Comparison of ENCODE assay signal across 1 cellular context in the genomic region with DNA sequence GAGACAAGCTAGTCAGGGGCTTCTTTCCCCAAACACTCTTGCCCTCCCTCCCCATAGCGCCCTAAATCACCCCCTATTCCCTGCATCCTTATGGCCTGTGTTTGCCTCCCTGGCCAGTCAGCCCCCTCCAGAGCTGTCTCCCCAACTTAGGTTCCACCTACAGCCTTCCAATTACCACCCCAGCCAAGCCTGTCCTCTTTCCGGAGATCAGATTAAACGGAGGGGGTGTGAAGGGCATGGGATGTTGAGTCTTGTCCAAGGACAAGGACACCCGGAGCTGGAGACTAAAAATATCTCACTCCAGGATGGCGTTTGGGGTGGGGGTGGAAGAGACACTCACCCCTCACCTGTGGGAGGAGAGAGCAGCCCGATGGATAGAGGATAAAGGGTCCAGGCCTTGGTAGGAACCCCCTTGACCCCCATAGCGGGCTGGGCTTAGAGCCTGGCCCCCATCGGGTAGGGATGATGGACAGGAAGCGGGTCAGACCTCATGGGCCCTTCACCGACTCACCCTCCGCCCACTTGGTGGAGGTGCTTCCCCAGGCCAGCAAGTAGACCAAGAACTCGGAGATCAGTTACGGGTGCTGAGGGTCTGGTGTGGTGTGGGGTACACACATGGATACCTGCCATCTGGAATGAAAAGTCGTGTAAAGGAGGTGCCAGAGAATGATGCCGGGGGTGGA.
TF ChIP-seq lines count a peak whose summit lies in the region.

No MANE protein-coding gene starts in this region.

TF ChIP-seq in GM12878, 131 proteins besides CTCF, POLR2A, EP300 and RAD21:
- TF ChIP-seq, protein P1, sequence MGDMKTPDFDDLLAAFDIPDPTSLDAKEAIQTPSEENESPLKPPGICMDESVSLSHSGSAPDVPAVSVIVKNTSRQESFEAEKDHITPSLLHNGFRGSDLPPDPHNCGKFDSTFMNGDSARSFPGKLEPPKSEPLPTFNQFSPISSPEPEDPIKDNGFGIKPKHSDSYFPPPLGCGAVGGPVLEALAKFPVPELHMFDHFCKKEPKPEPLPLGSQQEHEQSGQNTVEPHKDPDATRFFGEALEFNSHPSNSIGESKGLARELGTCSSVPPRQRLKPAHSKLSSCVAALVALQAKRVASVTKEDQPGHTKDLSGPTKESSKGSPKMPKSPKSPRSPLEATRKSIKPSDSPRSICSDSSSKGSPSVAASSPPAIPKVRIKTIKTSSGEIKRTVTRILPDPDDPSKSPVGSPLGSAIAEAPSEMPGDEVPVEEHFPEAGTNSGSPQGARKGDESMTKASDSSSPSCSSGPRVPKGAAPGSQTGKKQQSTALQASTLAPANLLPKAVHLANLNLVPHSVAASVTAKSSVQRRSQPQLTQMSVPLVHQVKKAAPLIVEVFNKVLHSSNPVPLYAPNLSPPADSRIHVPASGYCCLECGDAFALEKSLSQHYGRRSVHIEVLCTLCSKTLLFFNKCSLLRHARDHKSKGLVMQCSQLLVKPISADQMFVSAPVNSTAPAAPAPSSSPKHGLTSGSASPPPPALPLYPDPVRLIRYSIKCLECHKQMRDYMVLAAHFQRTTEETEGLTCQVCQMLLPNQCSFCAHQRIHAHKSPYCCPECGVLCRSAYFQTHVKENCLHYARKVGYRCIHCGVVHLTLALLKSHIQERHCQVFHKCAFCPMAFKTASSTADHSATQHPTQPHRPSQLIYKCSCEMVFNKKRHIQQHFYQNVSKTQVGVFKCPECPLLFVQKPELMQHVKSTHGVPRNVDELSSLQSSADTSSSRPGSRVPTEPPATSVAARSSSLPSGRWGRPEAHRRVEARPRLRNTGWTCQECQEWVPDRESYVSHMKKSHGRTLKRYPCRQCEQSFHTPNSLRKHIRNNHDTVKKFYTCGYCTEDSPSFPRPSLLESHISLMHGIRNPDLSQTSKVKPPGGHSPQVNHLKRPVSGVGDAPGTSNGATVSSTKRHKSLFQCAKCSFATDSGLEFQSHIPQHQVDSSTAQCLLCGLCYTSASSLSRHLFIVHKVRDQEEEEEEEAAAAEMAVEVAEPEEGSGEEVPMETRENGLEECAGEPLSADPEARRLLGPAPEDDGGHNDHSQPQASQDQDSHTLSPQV (IDR thresholded peaks at IDR 0.05): no peak
- TF ChIP-seq POLR2AphosphoS5 (IDR thresholded peaks at IDR 0.05; ENCODE audit: low read length) (no peak), ZNF207 (IDR thresholded peaks at IDR 0.05; ENCODE audit: borderline replicate concordance) (no peak), JUNB (IDR thresholded peaks at IDR 0.05) (no peak), MYB (IDR thresholded peaks at IDR 0.05; ENCODE audit: borderline replicate concordance, low read depth, low read length) (no peak)
- TF ChIP-seq, protein P2, sequence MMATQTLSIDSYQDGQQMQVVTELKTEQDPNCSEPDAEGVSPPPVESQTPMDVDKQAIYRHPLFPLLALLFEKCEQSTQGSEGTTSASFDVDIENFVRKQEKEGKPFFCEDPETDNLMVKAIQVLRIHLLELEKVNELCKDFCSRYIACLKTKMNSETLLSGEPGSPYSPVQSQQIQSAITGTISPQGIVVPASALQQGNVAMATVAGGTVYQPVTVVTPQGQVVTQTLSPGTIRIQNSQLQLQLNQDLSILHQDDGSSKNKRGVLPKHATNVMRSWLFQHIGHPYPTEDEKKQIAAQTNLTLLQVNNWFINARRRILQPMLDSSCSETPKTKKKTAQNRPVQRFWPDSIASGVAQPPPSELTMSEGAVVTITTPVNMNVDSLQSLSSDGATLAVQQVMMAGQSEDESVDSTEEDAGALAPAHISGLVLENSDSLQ (IDR thresholded peaks at IDR 0.05): peak; percentile 74
- TF ChIP-seq, protein P3, sequence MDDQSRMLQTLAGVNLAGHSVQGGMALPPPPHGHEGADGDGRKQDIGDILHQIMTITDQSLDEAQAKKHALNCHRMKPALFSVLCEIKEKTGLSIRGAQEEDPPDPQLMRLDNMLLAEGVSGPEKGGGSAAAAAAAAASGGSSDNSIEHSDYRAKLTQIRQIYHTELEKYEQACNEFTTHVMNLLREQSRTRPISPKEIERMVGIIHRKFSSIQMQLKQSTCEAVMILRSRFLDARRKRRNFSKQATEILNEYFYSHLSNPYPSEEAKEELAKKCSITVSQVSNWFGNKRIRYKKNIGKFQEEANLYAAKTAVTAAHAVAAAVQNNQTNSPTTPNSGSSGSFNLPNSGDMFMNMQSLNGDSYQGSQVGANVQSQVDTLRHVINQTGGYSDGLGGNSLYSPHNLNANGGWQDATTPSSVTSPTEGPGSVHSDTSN (IDR thresholded peaks at IDR 0.05; ENCODE audit: insufficient replicate concordance, low read depth, low read length): peak; percentile 63
- TF ChIP-seq, protein P4, sequence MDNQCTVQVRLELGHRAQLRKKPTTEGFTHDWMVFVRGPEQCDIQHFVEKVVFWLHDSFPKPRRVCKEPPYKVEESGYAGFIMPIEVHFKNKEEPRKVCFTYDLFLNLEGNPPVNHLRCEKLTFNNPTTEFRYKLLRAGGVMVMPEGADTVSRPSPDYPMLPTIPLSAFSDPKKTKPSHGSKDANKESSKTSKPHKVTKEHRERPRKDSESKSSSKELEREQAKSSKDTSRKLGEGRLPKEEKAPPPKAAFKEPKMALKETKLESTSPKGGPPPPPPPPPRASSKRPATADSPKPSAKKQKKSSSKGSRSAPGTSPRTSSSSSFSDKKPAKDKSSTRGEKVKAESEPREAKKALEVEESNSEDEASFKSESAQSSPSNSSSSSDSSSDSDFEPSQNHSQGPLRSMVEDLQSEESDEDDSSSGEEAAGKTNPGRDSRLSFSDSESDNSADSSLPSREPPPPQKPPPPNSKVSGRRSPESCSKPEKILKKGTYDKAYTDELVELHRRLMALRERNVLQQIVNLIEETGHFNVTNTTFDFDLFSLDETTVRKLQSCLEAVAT (IDR thresholded peaks at IDR 0.05): peak; percentile 94
